In genomic region chr2:31535753-31536152, GRCh38 we compare ENCODE assay signal across 33 cellular contexts. TPM values are rescaled to one million over a fixed set of nuclear protein-coding genes. Genes with fewer than 3 reads are reported as not detected.
"Had no signal": no experiment of that assay in that cellular context is flagged by ENCODE, and none has a peak within 500 bp of the region (broad histone marks: within the 10 kb centered on the region; RNA-seq: fewer than 3 reads in every experiment).

No MANE protein-coding gene starts in this region.

- ATAC-seq: activated T-cell treated with anti-CD3 and anti-CD28 coated beads, Interleukin-2, amount 50 U/mL, for 72 hours; heart left ventricle; left cardiac atrium; lower lobe of right lung; naive thymus-derived CD8-positive, alpha-beta T cell; psoas muscle; WTC11 had no signal

- H3K27me3 Mint-ChIP-seq: brain had no signal

- DNase-seq: activated CD4-positive, alpha-beta T cell treated with anti-CD3 and anti-CD28 coated beads for 1 hour; activated CD4-positive, alpha-beta T cell treated with anti-CD3 and anti-CD28 coated beads, Interleukin-2, amount 50 U/mL, for 1 hour; activated naive CD4-positive, alpha-beta T cell treated with anti-CD3 and anti-CD28 coated beads, Interleukin-2, amount 10 ng/mL, durations not matched to agents 7 days and 5 days; activated naive CD8-positive, alpha-beta T cell treated with anti-CD3 and anti-CD28 coated beads, Interleukin-2, amount 10 ng/mL, durations not matched to agents 7 days and 5 days; activated T-cell treated with anti-CD3 and anti-CD28 coated beads for 4 hours; activated T-cell treated with anti-CD3 and anti-CD28 coated beads, Interleukin-2, amount 50 U/mL, for 72 hours; cerebellar nuclear complex; colonic mucosa; effector CD8-positive, alpha-beta T cell; heart left ventricle; left cardiac atrium; lower lobe of right lung; mesenchymal stem cell; naive thymus-derived CD8-positive, alpha-beta T cell; nucleus accumbens; psoas muscle; stimulated activated CD4-positive, alpha-beta T cell treated with anti-CD3 and anti-CD28 coated beads, Interleukin-2, amount 100 ng/mL, for 48 hours; stimulated activated naive CD4-positive, alpha-beta T cell treated with Interleukin-2 at 50 U/mL for 16 hours; T-helper 2 cell; trophoblast cell had no signal

- FAIRE-seq: urothelium cell line had no signal

- H3K9ac ChIP-seq: parathyroid adenoma had no signal

- H3K4me1 ChIP-seq: ascending aorta, colonic mucosa, heart left ventricle, lower lobe of right lung, parathyroid adenoma, psoas muscle, right atrium auricular region had no signal

- H3K27me3 ChIP-seq: ascending aorta, cardiac muscle cell, colonic mucosa, heart left ventricle, right atrium auricular region had no signal

- H3K4me3 Mint-ChIP-seq: activated naive CD4-positive, alpha-beta T cell treated with anti-CD3 and anti-CD28 coated beads, Interleukin-2, amount 10 ng/mL, durations not matched to agents 7 days and 5 days; activated naive CD8-positive, alpha-beta T cell treated with anti-CD3 and anti-CD28 coated beads, Interleukin-2, amount 10 ng/mL, durations not matched to agents 7 days and 5 days; activated T-cell treated with anti-CD3 and anti-CD28 coated beads, Interleukin-2, amount 50 U/mL, for 72 hours; brain; naive thymus-derived CD8-positive, alpha-beta T cell; neural crest cell; WTC11 had no signal

- H3K4me1 Mint-ChIP-seq: activated naive CD4-positive, alpha-beta T cell treated with anti-CD3 and anti-CD28 coated beads, Interleukin-2, amount 10 ng/mL, durations not matched to agents 7 days and 5 days; activated naive CD8-positive, alpha-beta T cell treated with anti-CD3 and anti-CD28 coated beads, Interleukin-2, amount 10 ng/mL, durations not matched to agents 7 days and 5 days; brain; naive thymus-derived CD8-positive, alpha-beta T cell; neural crest cell had no signal

- H3K36me3 Mint-ChIP-seq: activated naive CD4-positive, alpha-beta T cell treated with anti-CD3 and anti-CD28 coated beads, Interleukin-2, amount 10 ng/mL, durations not matched to agents 7 days and 5 days; activated naive CD8-positive, alpha-beta T cell treated with anti-CD3 and anti-CD28 coated beads, Interleukin-2, amount 10 ng/mL, durations not matched to agents 7 days and 5 days; brain; naive thymus-derived CD8-positive, alpha-beta T cell; WTC11 had no signal

- H3K36me3 ChIP-seq: ascending aorta, cardiac muscle cell, colonic mucosa, heart left ventricle, lower lobe of right lung, right atrium auricular region, thoracic aorta had no signal

- H3K27ac Mint-ChIP-seq: activated naive CD4-positive, alpha-beta T cell treated with anti-CD3 and anti-CD28 coated beads, Interleukin-2, amount 10 ng/mL, durations not matched to agents 7 days and 5 days; activated naive CD8-positive, alpha-beta T cell treated with anti-CD3 and anti-CD28 coated beads, Interleukin-2, amount 10 ng/mL, durations not matched to agents 7 days and 5 days; activated T-cell treated with anti-CD3 and anti-CD28 coated beads, Interleukin-2, amount 50 U/mL, for 72 hours; brain; naive thymus-derived CD8-positive, alpha-beta T cell; WTC11 had no signal

- H3K9me3 ChIP-seq: ascending aorta, colonic mucosa, heart left ventricle, lower lobe of right lung, psoas muscle, right atrium auricular region, thoracic aorta had no signal

- H3K27ac ChIP-seq: ascending aorta, cardiac muscle cell, colonic mucosa, heart left ventricle, lower lobe of right lung, parathyroid adenoma, psoas muscle, right atrium auricular region, thoracic aorta had no signal

- H3K9me3 Mint-ChIP-seq: activated naive CD4-positive, alpha-beta T cell treated with anti-CD3 and anti-CD28 coated beads, Interleukin-2, amount 10 ng/mL, durations not matched to agents 7 days and 5 days; activated naive CD8-positive, alpha-beta T cell treated with anti-CD3 and anti-CD28 coated beads, Interleukin-2, amount 10 ng/mL, durations not matched to agents 7 days and 5 days; activated T-cell treated with anti-CD3 and anti-CD28 coated beads, Interleukin-2, amount 50 U/mL, for 72 hours; brain; neural crest cell; WTC11 had no signal

- H3K4me3 ChIP-seq: ascending aorta, cardiac muscle cell, colonic mucosa, heart left ventricle, lower lobe of right lung, psoas muscle, right atrium auricular region, thoracic aorta had no signal

RNA-seq across cellular contexts. Expression of gene SRD5A2, which starts 45.0 kb away (rescaled TPM):
- total RNA-seq: activated naive CD8-positive, alpha-beta T cell treated with anti-CD3 and anti-CD28 coated beads, Interleukin-2, amount 10 ng/mL, durations not matched to agents 7 days and 5 days; activated T-cell treated with anti-CD3 and anti-CD28 coated beads, Interleukin-2, amount 50 U/mL, for 72 hours; ascending aorta; colonic mucosa; dermis microvascular lymphatic vessel endothelial cell; fibroblast of lung; fibroblast of villous mesenchyme; heart left ventricle; left cardiac atrium; naive thymus-derived CD8-positive, alpha-beta T cell; neural crest cell; right atrium auricular region; thoracic aorta had no signal
- polyA plus RNA-seq: cardiac muscle cell, esophagus, fibroblast of lung, heart left ventricle had no signal
